25 cellular contexts compared by ENCODE assay signal in genomic region chr5:43893951-43894684, GRCh38.
"Had no signal": no experiment of that assay in that cellular context is flagged by ENCODE, and none has a peak within 500 bp of the region (broad histone marks: within the 10 kb centered on the region; RNA-seq: fewer than 3 reads in every experiment).

No MANE protein-coding gene starts in this region.

- FAIRE-seq: bronchial epithelial cell had no signal

- DNase-seq: activated CD4-positive, alpha-beta memory T cell treated with anti-CD3 and anti-CD28 coated beads, Interleukin-2, amount 10 ng/mL, durations not matched to agents 7 days and 5 days; activated CD4-positive, alpha-beta T cell treated with anti-CD3 and anti-CD28 coated beads for 4 hours; activated CD4-positive, alpha-beta T cell treated with anti-CD3 and anti-CD28 coated beads, Interleukin-2, amount 10 ng/mL, durations not matched to agents 7 days and 5 days; activated CD4-positive, alpha-beta T cell treated with anti-CD3 and anti-CD28 coated beads, Interleukin-2, amount 50 U/mL, for 4 hours; activated CD4-positive, CD25-positive, alpha-beta regulatory T cell; activated CD4-positive, CD25-positive, alpha-beta regulatory T cell treated with anti-CD3 and anti-CD28 coated beads, Interleukin-2, amount 50 U/mL, for 72 hours; activated CD8-positive, alpha-beta memory T cell treated with anti-CD3 and anti-CD28 coated beads, Interleukin-2, amount 50 U/mL, for 48 hours; activated gamma-delta T cell; activated naive CD4-positive, alpha-beta T cell; activated naive CD4-positive, alpha-beta T cell treated with anti-CD3 and anti-CD28 coated beads, Interleukin-2, amount 10 ng/mL, durations not matched to agents 7 days and 5 days; activated naive CD8-positive, alpha-beta T cell treated with anti-CD3 and anti-CD28 coated beads, Interleukin-2, amount 10 ng/mL, durations not matched to agents 7 days and 5 days; activated T-cell treated with anti-CD3 and anti-CD28 coated beads for 4 hours; activated T-cell treated with anti-CD3 and anti-CD28 coated beads, Interleukin-2, amount 50 U/mL, for 24 hours; activated T-cell treated with anti-CD3 and anti-CD28 coated beads, Interleukin-2, amount 50 U/mL, for 72 hours; brain microvascular endothelial cell; dorsolateral prefrontal cortex; effector memory CD4-positive, alpha-beta T cell; endodermal cell; foreskin fibroblast; gastrocnemius medialis; heart right ventricle; T-helper 2 cell had no signal

- H3K4me1 ChIP-seq: ascending aorta, gastrocnemius medialis had no signal

- H3K36me3 ChIP-seq: ascending aorta, brain microvascular endothelial cell, gastrocnemius medialis, heart right ventricle had no signal

- H3K27ac ChIP-seq: ascending aorta, brain microvascular endothelial cell, coronary artery, dorsolateral prefrontal cortex, gastrocnemius medialis, heart right ventricle had no signal

- H3K9me3 ChIP-seq: ascending aorta, gastrocnemius medialis, heart right ventricle had no signal

- H3K4me3 ChIP-seq: ascending aorta, coronary artery, dorsolateral prefrontal cortex, gastrocnemius medialis, heart right ventricle had no signal

- H3K27me3 ChIP-seq: ascending aorta, brain microvascular endothelial cell, dorsolateral prefrontal cortex, gastrocnemius medialis, heart right ventricle had no signal
